In the genomic region with DNA sequence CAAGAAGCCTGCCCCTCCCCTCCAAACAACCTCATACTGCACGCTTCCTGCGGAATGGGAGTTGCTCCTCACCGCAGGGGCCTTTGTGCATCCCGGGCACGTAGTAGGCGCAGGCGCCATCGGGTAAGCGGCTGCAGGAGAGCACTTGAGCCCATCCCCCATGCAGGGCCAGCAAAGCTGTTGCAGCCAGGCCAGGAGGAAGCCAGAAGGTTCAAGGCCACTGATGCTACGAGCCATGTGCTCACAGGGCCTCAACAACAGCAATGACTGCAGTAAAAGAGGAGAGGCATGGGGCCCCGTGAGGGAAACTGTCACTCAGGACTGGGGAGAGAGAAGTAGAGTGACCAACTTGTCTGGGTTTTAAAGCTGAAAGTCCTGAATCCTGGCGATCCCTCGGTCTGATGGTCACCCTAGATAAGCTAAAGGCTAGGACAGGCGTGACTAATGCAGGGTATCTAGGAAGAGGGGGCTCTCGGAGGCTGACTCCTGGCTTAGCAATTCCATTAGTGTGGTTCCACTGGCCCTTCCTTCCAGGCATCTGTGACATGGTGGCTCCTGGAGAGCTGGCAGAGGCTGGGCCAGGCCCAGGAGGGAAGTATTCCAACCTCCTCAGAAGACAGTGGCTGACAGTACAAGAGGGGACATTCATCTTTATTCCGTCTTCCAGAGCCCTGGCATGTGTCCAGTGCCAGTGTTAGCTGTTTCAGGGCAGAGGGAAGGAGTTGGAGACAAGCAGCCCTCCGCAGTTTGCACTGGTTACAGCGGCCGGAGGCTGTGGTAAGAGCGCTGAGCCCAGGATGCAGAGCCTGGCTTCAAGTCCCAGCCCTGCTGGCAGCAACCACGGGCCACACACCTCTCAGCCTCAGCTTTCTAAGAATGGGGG, we compare ENCODE assay signal across 9 cellular contexts. TPM values are rescaled to one million over a fixed set of nuclear protein-coding genes. Genes with fewer than 3 reads are reported as not detected.
DNase-seq lines count a peak whose midpoint lies in the region; ATAC-seq and TF ChIP-seq lines count a peak whose summit lies in the region.
"Had no signal": no experiment of that assay in that cellular context is flagged by ENCODE, and none has a peak within 500 bp of the region (broad histone marks: within the 10 kb centered on the region; RNA-seq: fewer than 3 reads in every experiment).

No MANE protein-coding gene starts in this region.

- H3K4me1 ChIP-seq in HUES64 (ENCODE audit: insufficient read depth, low read length), result peaks cover 16% of the 10 kb centered on the region

- H3K36me3 Mint-ChIP-seq in CD4-positive, alpha-beta T cell (ENCODE audit: low read depth), result peaks cover 24% of the 10 kb centered on the region

- WGBS in HUES64, result 49% methylated on average over 21 of the region's 21 CpGs

- no peak for DNase-seq in CD4-positive, alpha-beta T cell
- DNase-seq in cardiac fibroblast (ENCODE audit: low read depth in 2 of 2), result peak; percentile 33 to 36
- DNase-seq in myocyte (ENCODE audit: low read depth), result peak; percentile 35
- no peak for DNase-seq in NCI-H1436 treated with DMSO at 0.1 percent for 48 hours (lab: John Stamatoyannopoulos, UW)
- DNase-seq: T-helper 1 cell had no signal

- 0 out of 2 replicates have a peak overlapping the region, but pooled peaks have one; percentile 1 for H3K9ac ChIP-seq in HUES64 (ENCODE audit: low read depth, low read length)

- H3K27ac ChIP-seq in CD4-positive, alpha-beta T cell (ENCODE audit: low read depth, low read length), result no peak overlapping the region
- H3K27ac ChIP-seq in HUES64 (ENCODE audit: low read depth, low read length), result no peak overlapping the region

- CTCF ChIA-PET in CD4-positive, alpha-beta T cell (lab: Charles Lee), result no interaction called here

- no peak for TF ChIP-seq CTCF in CD4-positive, alpha-beta T cell (IDR thresholded peaks at IDR 0.05)
- no peak for TF ChIP-seq CTCF in cardiac fibroblast (IDR thresholded peaks at IDR 0.05; ENCODE audit: low read depth, low read length)

- no peaks in the 10 kb centered on the region for H3K9me3 ChIP-seq in CD4-positive, alpha-beta T cell (ENCODE audit: control insufficient read depth, low read length)
- H3K9me3 ChIP-seq in HUES64 (ENCODE audit: insufficient read depth, low read depth, low read length), result no peaks in the 10 kb centered on the region

- no peak for ATAC-seq in CD4-positive, alpha-beta T cell (ENCODE audit: poor library complexity)
- no peak for ATAC-seq in GM19397 (IDR thresholded peaks at IDR 0.05; ENCODE audit: unreplicated experiment)
- ATAC-seq in HG03108 (IDR thresholded peaks at IDR 0.05; ENCODE audit: unreplicated experiment), result no peak
- ATAC-seq in HG03442 (IDR thresholded peaks at IDR 0.05; ENCODE audit: unreplicated experiment), result no peak

- H3K36me3 ChIP-seq in HUES64 (ENCODE audit: insufficient read depth, low read length), result peaks cover 19% of the 10 kb centered on the region

- intact Hi-C loops in CD4-positive, alpha-beta T cell (cut with DNase I, micrococcal nuclease), result loop anchor here (5.0 to 10.0 kb wide), 3 partner anchors 181 to 674 kb away; no protein-coding TSS in a partner anchor

- H3K27me3 ChIP-seq in CD4-positive, alpha-beta T cell (ENCODE audit: control insufficient read depth, insufficient read depth, low read length), result no peaks in the 10 kb centered on the region
- no peaks in the 10 kb centered on the region for H3K27me3 ChIP-seq in HUES64 (ENCODE audit: insufficient read depth, low read length)

- peaks cover 28% of the 10 kb centered on the region for H3K4me1 Mint-ChIP-seq in CD4-positive, alpha-beta T cell (ENCODE audit: low read depth)

- H3K4me3 Mint-ChIP-seq in CD4-positive, alpha-beta T cell, result no peak overlapping the region

- POLR2A ChIA-PET in CD4-positive, alpha-beta T cell (lab: Charles Lee), result no interaction called here

- H3K4me3 ChIP-seq in HUES64 (ENCODE audit: low read length) (no peak overlapping the region), cardiac fibroblast (replicated peaks in 1 of 2; ENCODE audit: low read depth in 2 of 2, low read length in 2 of 2) (no peak overlapping the region)

- H3K27me3 Mint-ChIP-seq in CD4-positive, alpha-beta T cell, result no peaks in the 10 kb centered on the region

- no peaks in the 10 kb centered on the region for H3K9me3 Mint-ChIP-seq in CD4-positive, alpha-beta T cell

- H3K27ac Mint-ChIP-seq in CD4-positive, alpha-beta T cell, result peak overlapping the region; percentile 47

RNA-seq across cellular contexts. Expression of gene GOSR2, which starts 20.8 kb away (rescaled TPM):
- total RNA-seq in CD4-positive, alpha-beta T cell, result 10 to 100 TPM; 46.6 to 51.7 TPM
- polyA plus RNA-seq in HUES64 (2013, experiment 1 of 2), result 27.6 TPM
- 27.2 TPM for polyA plus RNA-seq in HUES64 (2013, experiment 2 of 2)
- 41.2 and 45.2 TPM in 2 replicates for total RNA-seq in myocyte
- 66.4 TPM for polyA plus RNA-seq in myocyte (2012)

RNA-seq across cellular contexts. Expression of gene RPRML, which starts 35.3 kb away (rescaled TPM):
- not detected for total RNA-seq in CD4-positive, alpha-beta T cell
- polyA plus RNA-seq in HUES64 (2013, experiment 1 of 2), result 2.0 TPM
- polyA plus RNA-seq in HUES64 (2013, experiment 2 of 2), result 2.7 TPM
- total RNA-seq in myocyte, result 1.3 and 2.5 TPM in 2 replicates
- not detected for polyA plus RNA-seq in myocyte (2012)

Comparison
In these comparisons a context has a peak if more than half of its experiments do, and no peak if none do; other contexts are left out.
1. DNase-seq: peak in cardiac fibroblast (2 of 2) and myocyte (single experiment); none in CD4-positive, alpha-beta T cell (0 of 10) and NCI-H1436 treated with DMSO at 0.1 percent for 48 hours (single experiment).